ENCODE assay signal across 9 cellular contexts in the genomic region with DNA sequence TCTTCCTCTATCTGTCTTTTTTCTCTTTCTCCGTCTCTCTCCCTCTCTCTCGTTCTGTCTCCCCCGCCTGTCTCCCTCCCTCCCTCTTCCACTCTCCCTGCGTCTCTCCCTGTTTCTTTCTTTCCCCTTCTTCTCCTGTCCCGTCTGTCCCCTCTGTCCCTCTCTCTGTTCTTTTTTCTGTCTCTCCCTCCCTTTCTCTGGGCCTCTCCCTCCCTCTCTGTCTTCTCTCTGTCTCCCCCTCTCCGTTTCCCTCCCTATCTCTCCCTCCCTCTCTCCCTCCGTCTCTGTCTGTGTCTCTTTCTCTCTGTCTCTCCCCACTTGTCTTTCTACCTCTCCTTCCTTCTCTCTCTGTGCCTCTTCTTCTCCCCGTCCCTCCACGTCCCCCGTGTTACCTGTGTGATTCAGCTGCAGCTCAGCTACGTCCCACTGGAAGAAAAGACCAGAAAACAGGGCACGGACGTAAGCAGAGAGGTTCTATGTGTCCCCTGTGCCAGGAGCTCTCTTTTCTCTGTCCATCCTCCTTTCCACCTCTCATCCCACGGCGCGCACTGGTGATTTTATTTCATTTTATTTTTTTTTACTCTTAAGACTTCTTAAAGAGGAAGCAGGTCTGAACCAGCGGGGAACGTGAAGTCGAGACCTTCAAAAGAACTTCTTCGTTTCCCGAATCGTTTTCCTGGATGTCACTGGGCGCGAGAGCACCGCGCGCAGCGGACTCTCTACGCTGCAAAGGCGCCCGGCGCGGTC. TPM values are rescaled to one million over a fixed set of nuclear protein-coding genes. Genes with fewer than 3 reads are reported as not detected.
DNase-seq lines count a peak whose midpoint lies in the region; ATAC-seq and TF ChIP-seq lines count a peak whose summit lies in the region.
"Had no signal": no experiment of that assay in that cellular context is flagged by ENCODE, and none has a peak within 500 bp of the region (broad histone marks: within the 10 kb centered on the region; RNA-seq: fewer than 3 reads in every experiment).

No MANE protein-coding gene starts in this region.

- no peaks in the 10 kb centered on the region for H3K79me1 ChIP-seq in mesendoderm (ENCODE audit: low read length)

- H3K4me1 ChIP-seq in Karpas-422 (ENCODE audit: low read length) (peaks cover 60% of the 10 kb centered on the region), adipocyte (ENCODE audit: control insufficient read depth, insufficient read depth, low read length) (peaks cover 9% of the 10 kb centered on the region), mesendoderm (ENCODE audit: control insufficient read depth, low read depth, low read length) (peaks cover 2% of the 10 kb centered on the region)
- H3K4me1 ChIP-seq: psoas muscle had no signal

- H3K9me3 ChIP-seq in Karpas-422 (ENCODE audit: low read length) (no peaks in the 10 kb centered on the region), adipocyte (ENCODE audit: control insufficient read depth, low read length) (peaks cover 4% of the 10 kb centered on the region)
- H3K9me3 ChIP-seq: psoas muscle had no signal

- H3K27ac ChIP-seq in Karpas-422 (ENCODE audit: low read length) (no peak overlapping the region), mesendoderm (ENCODE audit: low read depth, low read length) (no peak overlapping the region)
- H3K27ac ChIP-seq: psoas muscle had no signal

- no peak overlapping the region for H2AK5ac ChIP-seq in mesendoderm (ENCODE audit: low read length)

- peaks cover 18% of the 10 kb centered on the region for H3K36me3 ChIP-seq in GM06990 (ENCODE audit: control insufficient read depth, insufficient read depth, low read length)
- H3K36me3 ChIP-seq in Karpas-422 (ENCODE audit: insufficient read depth, low read length): no peaks in the 10 kb centered on the region
- no peaks in the 10 kb centered on the region for H3K36me3 ChIP-seq in adipocyte (ENCODE audit: control insufficient read depth, insufficient read depth, low read length, severe bottlenecking)
- H3K36me3 ChIP-seq in mesendoderm (ENCODE audit: control insufficient read depth, insufficient read depth, low read length): no peaks in the 10 kb centered on the region

- no peak for TF ChIP-seq CTCF in GM06990 (IDR thresholded peaks at IDR 0.05; ENCODE audit: insufficient read depth, low read length, poor library complexity, severe bottlenecking)

- H2BK120ac ChIP-seq in mesendoderm (ENCODE audit: low read depth, low read length): no peak overlapping the region

- no peak overlapping the region for H3K23ac ChIP-seq in mesendoderm (ENCODE audit: low read length)

- H3K4me3 ChIP-seq in GM06990 (replicated peaks; ENCODE audit: low read depth, low read length): peak overlapping the region; percentile 88
- H3K4me3 ChIP-seq in Karpas-422 (ENCODE audit: low read length): peak overlapping the region; percentile 52; the same call in 1 of the 2 replicates
- peak overlapping the region; percentile 23 for H3K4me3 ChIP-seq in adipocyte (ENCODE audit: low read length)
- peak overlapping the region; percentile 33 for H3K4me3 ChIP-seq in mesendoderm (ENCODE audit: low read length)

- H3K9me2 ChIP-seq in Karpas-422 (replicated peaks; ENCODE audit: insufficient read depth, low read length): no peaks in the 10 kb centered on the region

- no peak overlapping the region for H3K18ac ChIP-seq in mesendoderm (ENCODE audit: low read length)

- H2AFZ ChIP-seq in Karpas-422 (ENCODE audit: low read length): no peak overlapping the region

- no peak overlapping the region for H4K5ac ChIP-seq in mesendoderm (ENCODE audit: low read length)

- no CpG with 5 or more reads among the region's 33 CpGs for WGBS in mesendoderm (ENCODE audit: extremely low coverage, insufficient coverage, low lambda C conversion rate)

- ATAC-seq in GM18511 (IDR thresholded peaks at IDR 0.05; ENCODE audit: unreplicated experiment) (no peak), GM18520 (IDR thresholded peaks at IDR 0.05; ENCODE audit: unreplicated experiment) (no peak), GM18870 (IDR thresholded peaks at IDR 0.05; ENCODE audit: unreplicated experiment) (no peak)
- ATAC-seq: psoas muscle had no signal

- H3K79me2 ChIP-seq in Karpas-422 (ENCODE audit: low read length): no peaks in the 10 kb centered on the region
- H3K79me2 ChIP-seq in mesendoderm (ENCODE audit: control insufficient read depth, insufficient read depth, low read length): no peaks in the 10 kb centered on the region

- no peak for DNase-seq in GM06990 (ENCODE audit: extremely low read depth, insufficient read length)
- DNase-seq in Karpas-422: peak; percentile 54
- DNase-seq in adipocyte (ENCODE audit: low read depth): no peak
- DNase-seq in mesendoderm: peak; percentile 37
- no peak for DNase-seq in NCI-H2171 treated with DMSO at 0.1 percent for 48 hours (lab: John Stamatoyannopoulos, UW)

- H3K27me3 ChIP-seq in GM06990 (replicated peaks; ENCODE audit: control insufficient read depth, insufficient read depth, low read length): no peaks in the 10 kb centered on the region
- H3K27me3 ChIP-seq in Karpas-422 (ENCODE audit: low read length): no peaks in the 10 kb centered on the region
- H3K27me3 ChIP-seq in adipocyte (replicated peaks; ENCODE audit: control insufficient read depth, insufficient read depth, low read length): peaks cover 65% of the 10 kb centered on the region
- H3K27me3 ChIP-seq in mesendoderm (ENCODE audit: insufficient read depth, low read length, poor library complexity): peaks cover 17% of the 10 kb centered on the region

- H4K20me1 ChIP-seq in Karpas-422 (ENCODE audit: insufficient read depth, low read depth, low read length): no peaks in the 10 kb centered on the region

- H3K56ac ChIP-seq in mesendoderm (ENCODE audit: low read length): peak overlapping the region; percentile 56

- no peak overlapping the region for H2BK5ac ChIP-seq in mesendoderm (ENCODE audit: low read length)

- peak overlapping the region; percentile 69 for H3K4me2 ChIP-seq in Karpas-422 (ENCODE audit: low read depth, low read length, poor library complexity, severe bottlenecking)
- peak overlapping the region; percentile 76 for H3K4me2 ChIP-seq in mesendoderm (ENCODE audit: low read length)

- no peak overlapping the region for H2BK15ac ChIP-seq in mesendoderm (replicated peaks; ENCODE audit: low read depth)

- H3K4ac ChIP-seq in mesendoderm (ENCODE audit: low read depth, low read length): no peak overlapping the region

- H3K9ac ChIP-seq in Karpas-422 (ENCODE audit: low read length) (peak overlapping the region; percentile 50), adipocyte (ENCODE audit: low read length) (no peak overlapping the region), mesendoderm (ENCODE audit: low read length) (peak overlapping the region; percentile 39)

- no peak overlapping the region for H4K8ac ChIP-seq in mesendoderm (ENCODE audit: low read depth, low read length)

RNA-seq across cellular contexts. Expression of gene CD70, which starts 1.1 kb away (rescaled TPM):
- 10.4 and 12.6 TPM in 2 replicates for total RNA-seq in Karpas-422 (2014; rRNA removed; shearing (Covaris generic); ENCODE audit: low replicate concordance)
- 0.77 TPM for polyA plus RNA-seq in mesendoderm (2013, experiment 1 of 2)
- 0.71 TPM for polyA plus RNA-seq in mesendoderm (2013, experiment 2 of 2)
- total RNA-seq: psoas muscle had no signal
- polyA plus RNA-seq: psoas muscle had no signal

RNA-seq across cellular contexts. Expression of gene TNFSF9, which starts 59.1 kb away (rescaled TPM):
- 10.3 and 14.5 TPM in 2 replicates for total RNA-seq in Karpas-422 (2014; rRNA removed; shearing (Covaris generic); ENCODE audit: low replicate concordance)
- polyA plus RNA-seq in mesendoderm (2013, experiment 1 of 2): 1.6 TPM
- polyA plus RNA-seq in mesendoderm (2013, experiment 2 of 2): 1.8 TPM

Comparison
In these comparisons a context has a peak if more than half of its experiments do, and no peak if none do; other contexts are left out.
1. DNase-seq: peak in Karpas-422 (single experiment) and mesendoderm (single experiment); none in GM06990 (single experiment), adipocyte (single experiment) and NCI-H2171 treated with DMSO at 0.1 percent for 48 hours (single experiment).
2. H3K4me3 ChIP-seq: peak in every context shown above with its lines; median percentile 88 in GM06990; 52 in Karpas-422; 33 in mesendoderm; 23 in adipocyte.